In the genomic region with DNA sequence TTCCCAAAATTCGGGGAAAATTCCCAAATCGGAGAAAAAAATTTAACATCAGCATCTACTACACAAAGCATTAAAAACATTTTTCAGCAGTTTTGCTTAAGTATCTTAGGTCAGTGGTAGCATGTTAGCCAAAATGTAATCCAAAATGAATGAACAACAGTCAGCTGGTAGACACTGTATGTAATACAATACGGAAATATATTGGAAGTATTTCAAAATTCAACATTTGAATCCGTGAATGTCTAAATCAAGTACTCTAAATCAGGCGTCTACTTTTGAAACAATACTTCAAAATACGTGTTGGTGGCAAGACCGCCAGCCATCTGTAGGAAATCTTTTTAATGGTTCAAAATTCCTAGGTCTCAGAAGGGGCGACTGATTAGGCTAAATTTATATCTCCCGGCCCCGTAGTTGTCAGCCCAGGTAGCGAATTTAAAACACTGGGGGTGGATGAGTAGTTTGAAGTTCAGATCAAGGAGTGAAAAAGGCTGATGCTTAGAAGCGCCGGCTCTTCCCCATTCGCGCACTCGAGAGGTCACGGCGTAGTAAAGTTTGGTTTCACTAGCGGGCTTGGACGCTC, we compare ENCODE assay signal across 8 cellular contexts. TPM values are rescaled to one million over a fixed set of nuclear protein-coding genes. Genes with fewer than 3 reads are reported as not detected.
A peak's percentile ranks its signal among the peaks of the same experiment; 100 is the strongest.
DNase-seq lines count a peak whose midpoint lies in the region; ATAC-seq and TF ChIP-seq lines count a peak whose summit lies in the region.

No MANE protein-coding gene starts in this region.

- in situ Hi-C loops in brain microvascular endothelial cell (cut with HindIII; ENCODE audit: low pct_ligation_motif_present, low sequenced_read_pairs): no loop called here

- no peak for TF ChIP-seq CTCF in brain microvascular endothelial cell (IDR thresholded peaks at IDR 0.05; ENCODE audit: low read depth, low read length, missing control alignments)

- H3K36me3 ChIP-seq in brain microvascular endothelial cell (replicated peaks) (no peaks in the 10 kb centered on the region), stomach smooth muscle (ENCODE audit: control insufficient read depth in 2 of 2, insufficient read depth in 2 of 2, low read length in 2 of 2) (no peaks in the 10 kb centered on the region)

- H3K4me3 ChIP-seq in brain microvascular endothelial cell (ENCODE audit: low read depth, low read length) (peak overlapping the region; percentile 96), stomach smooth muscle (ENCODE audit: low read length in 2 of 2) (peak overlapping the region; percentile 88 to 91)

- no peaks in the 10 kb centered on the region for H3K9me3 ChIP-seq in stomach smooth muscle (ENCODE audit: control insufficient read depth in 2 of 2, low read length in 2 of 2)

- intact Hi-C loops in left colon (cut with DNase I, micrococcal nuclease): no loop called here

- peaks cover 4% of the 10 kb centered on the region for H3K4me1 ChIP-seq in stomach smooth muscle (ENCODE audit: control insufficient read depth, insufficient read depth, low read length)

- H3K27me3 ChIP-seq in brain microvascular endothelial cell (replicated peaks) (no peaks in the 10 kb centered on the region), stomach smooth muscle (ENCODE audit: control insufficient read depth in 1 of 2, insufficient read depth in 2 of 2, low read length in 2 of 2) (no peaks in the 10 kb centered on the region)

- ATAC-seq in HG02588 (IDR thresholded peaks at IDR 0.05; ENCODE audit: unreplicated experiment) (peak; percentile 20), left colon (peak; percentile 48), GM21360 (IDR thresholded peaks at IDR 0.05; ENCODE audit: unreplicated experiment) (no peak)

- H3K9ac ChIP-seq in stomach smooth muscle (ENCODE audit: low read length in 2 of 2): peak overlapping the region; percentile 95 to 99

- peak; percentile 9 for DNase-seq in activated CD8-positive, alpha-beta memory T cell treated with anti-CD3 and anti-CD28 coated beads, Interleukin-2, amount 50 U/mL, for 1 hour (ENCODE audit: extremely low read depth)
- no peak for DNase-seq in activated CD8-positive, alpha-beta memory T cell treated with anti-CD3 and anti-CD28 coated beads for 24 hours
- DNase-seq in NCI-H187 (lab: John Stamatoyannopoulos, UW) (peak; percentile 39 to 49), brain microvascular endothelial cell (no peak), left colon (no peak)

- H3K27ac ChIP-seq in brain microvascular endothelial cell (peak overlapping the region; percentile 92), stomach smooth muscle (ENCODE audit: low read length) (peak overlapping the region; percentile 96)

RNA-seq across cellular contexts. Expression of a gene that starts 1.0 kb away (rescaled TPM):
- 100 to 1,000 TPM in 1 of 2 donors, 10 to 100 TPM in 1; 97.9 to 103 TPM for total RNA-seq in left colon

Comparison
In these comparisons a context has a peak if more than half of its experiments do, and no peak if none do; other contexts are left out.
1. DNase-seq: peak in activated CD8-positive, alpha-beta memory T cell treated with anti-CD3 and anti-CD28 coated beads, Interleukin-2, amount 50 U/mL, for 1 hour (single experiment) and NCI-H187 (2 of 2); none in activated CD8-positive, alpha-beta memory T cell treated with anti-CD3 and anti-CD28 coated beads for 24 hours (single experiment), brain microvascular endothelial cell (single experiment) and left colon (0 of 2).